ENCODE assay signal across 1 cellular context in the genomic region with DNA sequence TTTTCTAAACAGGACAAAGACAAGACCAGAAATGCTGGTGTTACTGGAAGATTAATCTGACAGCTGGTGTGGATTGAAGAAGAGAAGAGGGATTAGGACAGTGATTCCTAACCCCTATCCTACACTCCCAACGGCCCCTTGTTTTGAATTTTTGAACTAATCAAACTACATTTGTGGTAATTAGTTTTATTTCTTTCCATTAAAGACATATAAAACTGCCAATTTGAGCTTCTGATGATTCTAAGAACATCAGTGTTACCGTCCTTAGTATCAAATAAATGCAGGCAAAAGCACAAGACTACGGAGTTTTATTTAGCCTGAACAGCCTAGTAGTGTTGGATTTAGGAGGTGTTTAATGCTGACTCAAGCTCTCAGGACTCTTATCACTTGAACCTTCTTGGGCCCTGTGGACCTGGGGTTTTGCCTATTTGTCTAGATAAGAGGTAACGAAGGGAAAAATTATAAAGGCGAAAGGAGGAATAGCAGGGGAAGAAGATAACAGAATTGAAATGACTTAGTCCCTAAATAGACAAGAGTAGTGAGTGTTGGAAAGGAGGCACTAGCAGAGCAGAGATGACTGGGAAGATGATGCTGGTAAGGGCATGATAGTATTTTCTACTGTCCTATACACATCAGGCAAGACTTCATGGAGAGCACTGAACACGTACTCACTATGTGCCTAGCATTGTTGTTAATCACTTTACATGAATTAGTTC.
TF ChIP-seq lines count a peak whose summit lies in the region.

No MANE protein-coding gene starts in this region.

TF ChIP-seq in WTC11, 78 proteins besides CTCF, POLR2A, EP300 and RAD21 (continued from another document):
- TF ChIP-seq, protein P1, sequence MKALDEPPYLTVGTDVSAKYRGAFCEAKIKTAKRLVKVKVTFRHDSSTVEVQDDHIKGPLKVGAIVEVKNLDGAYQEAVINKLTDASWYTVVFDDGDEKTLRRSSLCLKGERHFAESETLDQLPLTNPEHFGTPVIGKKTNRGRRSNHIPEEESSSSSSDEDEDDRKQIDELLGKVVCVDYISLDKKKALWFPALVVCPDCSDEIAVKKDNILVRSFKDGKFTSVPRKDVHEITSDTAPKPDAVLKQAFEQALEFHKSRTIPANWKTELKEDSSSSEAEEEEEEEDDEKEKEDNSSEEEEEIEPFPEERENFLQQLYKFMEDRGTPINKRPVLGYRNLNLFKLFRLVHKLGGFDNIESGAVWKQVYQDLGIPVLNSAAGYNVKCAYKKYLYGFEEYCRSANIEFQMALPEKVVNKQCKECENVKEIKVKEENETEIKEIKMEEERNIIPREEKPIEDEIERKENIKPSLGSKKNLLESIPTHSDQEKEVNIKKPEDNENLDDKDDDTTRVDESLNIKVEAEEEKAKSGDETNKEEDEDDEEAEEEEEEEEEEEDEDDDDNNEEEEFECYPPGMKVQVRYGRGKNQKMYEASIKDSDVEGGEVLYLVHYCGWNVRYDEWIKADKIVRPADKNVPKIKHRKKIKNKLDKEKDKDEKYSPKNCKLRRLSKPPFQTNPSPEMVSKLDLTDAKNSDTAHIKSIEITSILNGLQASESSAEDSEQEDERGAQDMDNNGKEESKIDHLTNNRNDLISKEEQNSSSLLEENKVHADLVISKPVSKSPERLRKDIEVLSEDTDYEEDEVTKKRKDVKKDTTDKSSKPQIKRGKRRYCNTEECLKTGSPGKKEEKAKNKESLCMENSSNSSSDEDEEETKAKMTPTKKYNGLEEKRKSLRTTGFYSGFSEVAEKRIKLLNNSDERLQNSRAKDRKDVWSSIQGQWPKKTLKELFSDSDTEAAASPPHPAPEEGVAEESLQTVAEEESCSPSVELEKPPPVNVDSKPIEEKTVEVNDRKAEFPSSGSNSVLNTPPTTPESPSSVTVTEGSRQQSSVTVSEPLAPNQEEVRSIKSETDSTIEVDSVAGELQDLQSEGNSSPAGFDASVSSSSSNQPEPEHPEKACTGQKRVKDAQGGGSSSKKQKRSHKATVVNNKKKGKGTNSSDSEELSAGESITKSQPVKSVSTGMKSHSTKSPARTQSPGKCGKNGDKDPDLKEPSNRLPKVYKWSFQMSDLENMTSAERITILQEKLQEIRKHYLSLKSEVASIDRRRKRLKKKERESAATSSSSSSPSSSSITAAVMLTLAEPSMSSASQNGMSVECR (CRISPR knock-in tag; IDR thresholded peaks at IDR 0.05; ENCODE audit: borderline replicate concordance) = no peak
